8 cellular contexts compared by ENCODE assay signal in the genomic region with DNA sequence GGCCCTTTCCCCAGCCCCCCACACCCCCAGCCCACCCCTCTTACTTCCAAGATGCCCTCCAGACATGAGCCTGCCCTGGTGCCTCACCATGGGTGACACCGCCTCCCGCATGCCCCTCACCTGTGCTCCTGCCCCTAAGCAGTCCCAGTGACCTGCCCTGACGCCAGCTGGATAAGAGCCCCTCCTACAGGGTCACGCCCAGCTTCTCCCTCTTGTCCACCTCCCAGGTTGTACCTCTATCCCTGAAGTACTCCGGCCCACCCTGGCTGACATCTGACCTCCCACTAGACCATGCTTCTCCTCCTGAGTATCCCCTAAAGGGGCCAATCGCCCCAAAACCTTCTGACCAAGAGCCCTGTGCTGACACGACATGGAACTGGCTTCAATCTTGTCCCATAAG. TPM values are rescaled to one million over a fixed set of nuclear protein-coding genes. Genes with fewer than 3 reads are reported as not detected.
A peak's percentile ranks its signal among the peaks of the same experiment; 100 is the strongest.
DNase-seq lines count a peak whose midpoint lies in the region; ATAC-seq and TF ChIP-seq lines count a peak whose summit lies in the region.

No MANE protein-coding gene starts in this region.

- H2AFZ ChIP-seq in HCT116 (ENCODE audit: low read depth, low read length, poor library complexity, severe bottlenecking) = no peak overlapping the region

- H2BK5ac ChIP-seq in mesendoderm (ENCODE audit: low read length) = no peak overlapping the region

- no peaks in the 10 kb centered on the region for H3K79me2 ChIP-seq in HCT116 (ENCODE audit: insufficient read depth, low read length)
- no peaks in the 10 kb centered on the region for H3K79me2 ChIP-seq in mesendoderm (ENCODE audit: control insufficient read depth, insufficient read depth, low read length)

- no peaks in the 10 kb centered on the region for H3K27me3 ChIP-seq in BLaER1 treated with 17β-estradiol and CSF1 and Interleukin-3, amounts not matched to agents 10 nM and 100 nM
- no peaks in the 10 kb centered on the region for H3K27me3 ChIP-seq in HCT116 (ENCODE audit: insufficient read depth, low read length)
- no peaks in the 10 kb centered on the region for H3K27me3 ChIP-seq in mesendoderm (ENCODE audit: insufficient read depth, low read length, poor library complexity)

- H2BK15ac ChIP-seq in mesendoderm (replicated peaks; ENCODE audit: low read depth) = no peak overlapping the region

- TF ChIP-seq CTCF in HCT116 (IDR thresholded peaks at IDR 0.05 in 2 of 3, conservative IDR thresholded peaks at IDR 0.05 in 1 of 3; ENCODE audit: borderline replicate concordance in 1 of 3, insufficient read depth in 1 of 3, low read depth in 2 of 3, low read length in 2 of 3) = no peak

- H2AK5ac ChIP-seq in mesendoderm (ENCODE audit: low read length) = no peak overlapping the region

- no peak overlapping the region for H2BK120ac ChIP-seq in mesendoderm (ENCODE audit: low read depth, low read length)

- H3K4me3 ChIP-seq in BLaER1 treated with 17β-estradiol and CSF1 and Interleukin-3, amounts not matched to agents 10 nM and 100 nM = peak overlapping the region; percentile 25 to 71 (median 54); a peak in 11 of 20 replicates
- H3K4me3 ChIP-seq in HCT116 (replicated peaks in 1 of 2; ENCODE audit: low read depth in 1 of 2, low read length in 2 of 2) (peak overlapping the region in 1 of 2 experiments; percentile 37; a peak in 1 of 4 replicates), mesendoderm (ENCODE audit: low read length) (no peak overlapping the region)

- WGBS in mesendoderm (ENCODE audit: extremely low coverage, insufficient coverage, low lambda C conversion rate) = no CpG with 5 or more reads among the region's 7 CpGs

- H3K36me3 ChIP-seq in BLaER1 treated with 17β-estradiol and CSF1 and Interleukin-3, amounts not matched to agents 10 nM and 100 nM = no peaks in the 10 kb centered on the region
- H3K36me3 ChIP-seq in HCT116 (ENCODE audit: control insufficient read depth in 1 of 2, insufficient read depth in 2 of 2, low read length in 2 of 2) (0 out of 4 replicates have a peak, but pooled peaks cover 0 to 5% of the 10 kb centered on the region in 2 experiments), mesendoderm (ENCODE audit: control insufficient read depth, insufficient read depth, low read length) (no peaks in the 10 kb centered on the region)

- ATAC-seq in HCT116 = no peak

- intact Hi-C loops in HCT116 (cut with micrococcal nuclease) = loop anchor here (5.0 kb wide), 1 partner anchor 171 kb away; no protein-coding TSS in a partner anchor

- TF ChIP-seq POLR2A in HCT116 (IDR thresholded peaks at IDR 0.05; ENCODE audit: borderline replicate concordance, extremely low read depth, insufficient read depth, insufficient read length) = no peak

- H3K9me2 ChIP-seq in HCT116 (ENCODE audit: insufficient read depth) = no peaks in the 10 kb centered on the region

- peak overlapping the region in 9 of 11 experiments; percentile 34 to 91 (median 83); a peak in 15 of 22 replicates for H3K27ac ChIP-seq in BLaER1 treated with 17β-estradiol and CSF1 and Interleukin-3, amounts not matched to agents 10 nM and 100 nM
- H3K27ac ChIP-seq in HCT116 (ENCODE audit: low read depth, low read length) (peak overlapping the region; percentile 87; the same call in 1 of the 2 replicates), mesendoderm (ENCODE audit: low read depth, low read length) (no peak overlapping the region), substantia nigra (ENCODE audit: low read depth, low read length, poor library complexity, severe bottlenecking) (no peak overlapping the region)

- no peaks in the 10 kb centered on the region for H4K20me1 ChIP-seq in BLaER1 treated with 17β-estradiol and CSF1 and Interleukin-3, amounts not matched to agents 10 nM and 100 nM
- H4K20me1 ChIP-seq in HCT116 (ENCODE audit: insufficient read depth) = no peaks in the 10 kb centered on the region

- H3K4me1 Mint-ChIP-seq in activated naive CD8-positive, alpha-beta T cell (ENCODE audit: low read depth) = peaks cover 7% of the 10 kb centered on the region

- H3K4ac ChIP-seq in mesendoderm (ENCODE audit: low read depth, low read length) = no peak overlapping the region

- peaks cover 12% of the 10 kb centered on the region for H3K27me3 Mint-ChIP-seq in activated naive CD8-positive, alpha-beta T cell

- peak overlapping the region; percentile 56 to 91 (median 83); a peak in 18 of 22 replicates for H3K4me2 ChIP-seq in BLaER1 treated with 17β-estradiol and CSF1 and Interleukin-3, amounts not matched to agents 10 nM and 100 nM
- peak overlapping the region; percentile 70 for H3K4me2 ChIP-seq in HCT116 (ENCODE audit: low read length)
- H3K4me2 ChIP-seq in mesendoderm (ENCODE audit: low read length) = no peak overlapping the region

- H3K4me1 ChIP-seq in BLaER1 treated with 17β-estradiol and CSF1 and Interleukin-3, amounts not matched to agents 10 nM and 100 nM = peaks cover 20 to 61% (median 53%) of the 10 kb centered on the region in 10 experiments
- H3K4me1 ChIP-seq in HCT116 (ENCODE audit: control insufficient read depth in 1 of 2, insufficient read depth in 2 of 2, low read length in 2 of 2) (peaks cover 8 to 19% of the 10 kb centered on the region in 2 experiments), mesendoderm (ENCODE audit: control insufficient read depth, low read depth, low read length) (no peaks in the 10 kb centered on the region)

- no peak for TF ChIP-seq RAD21 in HCT116 (IDR thresholded peaks at IDR 0.05; ENCODE audit: low read depth)

- H3K18ac ChIP-seq in mesendoderm (ENCODE audit: low read length) = no peak overlapping the region

- CTCF ChIA-PET in HCT116 (lab: Charles Lee) = interaction anchor here (0.7 to 3.1 kb wide), 16 partner anchors 13 to 249 kb away, joined by 3 to 30 read pairs (median 4); no protein-coding TSS in a partner anchor

- H3K9me3 ChIP-seq in BLaER1 treated with 17β-estradiol and CSF1 and Interleukin-3, amounts not matched to agents 10 nM and 100 nM (replicated peaks in 1 of 11) = no peaks in the 10 kb centered on the region
- H3K9me3 ChIP-seq in HCT116 (ENCODE audit: control insufficient read depth in 1 of 2, insufficient read depth in 1 of 2, low read depth in 1 of 2, low read length in 2 of 2) = no peaks in the 10 kb centered on the region

- H3K9me3 Mint-ChIP-seq in activated naive CD8-positive, alpha-beta T cell (ENCODE audit: low read depth) = no peaks in the 10 kb centered on the region

- no peak for DNase-seq in HCT116 (ENCODE audit: low read depth, low spot score)
- DNase-seq in mesendoderm = peak; percentile 50
- no peak for DNase-seq in GF-D8 (lab: John Stamatoyannopoulos, UW)
- no peak for DNase-seq in substantia nigra (lab: John Stamatoyannopoulos, UW)
- no peak for DNase-seq in NOMO-1 treated with DMSO at 0.1 percent for 48 hours (lab: John Stamatoyannopoulos, UW; ENCODE audit: unreplicated experiment)
- DNase-seq in stimulated activated CD4-positive, alpha-beta T cell treated with anti-CD3 and anti-CD28 coated beads, Interleukin-4, amount 100 ng/mL, for 1 hour = no peak

- no peak overlapping the region for H3K23ac ChIP-seq in mesendoderm (ENCODE audit: low read length)

- no peaks in the 10 kb centered on the region for H3K79me1 ChIP-seq in mesendoderm (ENCODE audit: low read length)

- no peak overlapping the region for H4K8ac ChIP-seq in mesendoderm (ENCODE audit: low read depth, low read length)

- no peaks in the 10 kb centered on the region for H3K36me3 Mint-ChIP-seq in activated naive CD8-positive, alpha-beta T cell

- H3K27ac Mint-ChIP-seq in activated naive CD8-positive, alpha-beta T cell = no peak overlapping the region

- peak overlapping the region; percentile 38 to 83 (median 72); a peak in 16 of 22 replicates for H3K9ac ChIP-seq in BLaER1 treated with 17β-estradiol and CSF1 and Interleukin-3, amounts not matched to agents 10 nM and 100 nM
- H3K9ac ChIP-seq in HCT116 (ENCODE audit: low read length) (peak overlapping the region; percentile 17; the same call in 1 of the 2 replicates), mesendoderm (ENCODE audit: low read length) (peak overlapping the region; percentile 41)

- H4K5ac ChIP-seq in mesendoderm (ENCODE audit: low read length) = no peak overlapping the region

- no TSS peak for BruUV-seq in HCT116 (replicated peaks; lab: Mats Ljungman, UMichigan)

- peak overlapping the region; percentile 46 for H3K56ac ChIP-seq in mesendoderm (ENCODE audit: low read length)

- RAD21 ChIA-PET in HCT116 (lab: Charles Lee; ENCODE audit: low non-redundant PET in 1 of 2, low total read pairs in 2 of 2, uncharacterized antibody in 2 of 2, unreplicated experiment in 2 of 2) = interaction anchor here (1.2 to 1.6 kb wide), 2 partner anchors 15 to 160 kb away, joined by 3 to 6 read pairs; no protein-coding TSS in a partner anchor

- H3K4me3 Mint-ChIP-seq in activated naive CD8-positive, alpha-beta T cell = peak overlapping the region; percentile 88

- POLR2A ChIA-PET in HCT116 (lab: Charles Lee) = interaction anchor here (1.0 to 2.1 kb wide), 6 partner anchors 9 to 252 kb away, joined by 3 to 10 read pairs (median 3); partner anchors contain the start of genes B3GNT3 and RPL18A

TF ChIP-seq in HCT116, 20 proteins besides CTCF, POLR2A, EP300 and RAD21 (continues in another document):
- TF ChIP-seq YY1 (IDR thresholded peaks at IDR 0.05; ENCODE audit: extremely low read depth, insufficient replicate concordance, low read depth, low read length) (no peak), POLR2AphosphoS5 (IDR thresholded peaks at IDR 0.05; ENCODE audit: low read depth, low read length) (no peak), SP1 (IDR thresholded peaks at IDR 0.05; ENCODE audit: low read depth) (no peak), ZFX (IDR thresholded peaks at IDR 0.05) (no peak), EZH2 (IDR thresholded peaks at IDR 0.05) (no peak), SRF (IDR thresholded peaks at IDR 0.05; ENCODE audit: low read depth) (no peak), EZH2phosphoT487 (IDR thresholded peaks at IDR 0.05; ENCODE audit: borderline replicate concordance) (no peak)

RNA-seq across cellular contexts. Expression of gene COLGALT1, which starts 51.3 kb away (rescaled TPM):
- total RNA-seq in HCT116 (2021; ENCODE audit: unreplicated experiment) = 86.0 TPM
- 64.8 and 67.6 TPM in 2 replicates for polyA plus RNA-seq in HCT116 (2012)
- polyA plus RNA-seq in mesendoderm (2013, experiment 1 of 2) = 37.7 TPM
- polyA plus RNA-seq in mesendoderm (2013, experiment 2 of 2) = 38.0 TPM

Comparison
In these comparisons a context has a peak if more than half of its experiments do, and no peak if none do; other contexts are left out.
1. H3K27ac ChIP-seq: peak in BLaER1 treated with 17β-estradiol and CSF1 and Interleukin-3, amounts not matched to agents 10 nM and 100 nM (9 of 11) and HCT116 (single experiment); none in mesendoderm (single experiment) and substantia nigra (single experiment).
2. H3K9ac ChIP-seq: peak in every context shown above with its lines; median percentile 72 in BLaER1 treated with 17β-estradiol and CSF1 and Interleukin-3, amounts not matched to agents 10 nM and 100 nM; 41 in mesendoderm; 17 in HCT116.